Comparison of ENCODE assay signal across 15 cellular contexts in genomic region chr1:245677446-245678240, GRCh38.
"Had no signal": no experiment of that assay in that cellular context is flagged by ENCODE, and none has a peak within 500 bp of the region (broad histone marks: within the 10 kb centered on the region; RNA-seq: fewer than 3 reads in every experiment).

No MANE protein-coding gene starts in this region.

- H3K4me1 ChIP-seq: pancreas, tibial nerve had no signal

- ATAC-seq: activated CD8-positive, alpha-beta T cell treated with anti-CD3 and anti-CD28 coated beads for 36 hours; pancreas; stimulated activated effector memory CD8-positive, alpha-beta T cell treated with anti-CD3 and anti-CD28 coated beads, Interleukin-12 subunit alpha, Interleukin-12 subunit beta, amount 100 ng/mL, for 72 hours; T-cell had no signal

- H3K4me2 ChIP-seq: smooth muscle cell had no signal

- H3K9me3 ChIP-seq: left ventricle myocardium inferior, pancreas had no signal

- DNase-seq: activated CD4-positive, alpha-beta T cell treated with anti-CD3 and anti-CD28 coated beads for 4 hours; activated CD8-positive, alpha-beta memory T cell treated with anti-CD3 and anti-CD28 coated beads, Interleukin-2, amount 50 U/mL, for 48 hours; activated CD8-positive, alpha-beta T cell treated with anti-CD3 and anti-CD28 coated beads for 36 hours; activated naive CD4-positive, alpha-beta T cell treated with anti-CD3 and anti-CD28 coated beads for 36 hours; dermis blood vessel endothelial cell; erythroblast; foreskin fibroblast; left ventricle myocardium inferior; pancreas; retina; T-cell had no signal

- FAIRE-seq: keratinocyte, pancreas had no signal

- H3K36me3 ChIP-seq: left ventricle myocardium inferior, pancreas, tibial nerve had no signal

- H3K27ac ChIP-seq: left ventricle myocardium inferior, pancreas, tibial nerve had no signal

- H3K27me3 ChIP-seq: pancreas, tibial nerve had no signal

- H3K4me3 ChIP-seq: left ventricle myocardium inferior, pancreas, smooth muscle cell, tibial nerve had no signal
